In genomic region chr20:41095110-41095969, GRCh38 we compare ENCODE assay signal across 8 cellular contexts. TPM values are rescaled to one million over a fixed set of nuclear protein-coding genes. Genes with fewer than 3 reads are reported as not detected.
DNase-seq lines count a peak whose midpoint lies in the region; ATAC-seq and TF ChIP-seq lines count a peak whose summit lies in the region.

No MANE protein-coding gene starts in this region.

- peak; percentile 68 for DNase-seq in EL
- peak; percentile 58 for DNase-seq in LoVo (ENCODE audit: low spot score)
- peak in 1 of 2 donors; percentile 38 for DNase-seq in activated naive CD4-positive, alpha-beta T cell treated with anti-CD3 and anti-CD28 coated beads, Interleukin-2, amount 50 U/mL, for 72 hours (ENCODE audit: low spot score in 2 of 2)
- peak; percentile 76 for DNase-seq in Right ventricle myocardium inferior (ENCODE audit: missing footprints)
- peak; percentile 43 for DNase-seq in renal cortical epithelial cell (ENCODE audit: low read depth)

- intact Hi-C loops in Right ventricle myocardium inferior (cut with DNase I): loop anchor here (1.0 kb wide), 2 partner anchors 105 to 127 kb away; no protein-coding TSS in a partner anchor

- H3K27ac Mint-ChIP-seq in activated naive CD4-positive, alpha-beta T cell treated with anti-CD3 and anti-CD28 coated beads, Interleukin-2, amount 50 U/mL, for 72 hours: peak overlapping the region; percentile 74 to 75

- no peaks in the 10 kb centered on the region for H3K36me3 Mint-ChIP-seq in activated naive CD4-positive, alpha-beta T cell treated with anti-CD3 and anti-CD28 coated beads, Interleukin-2, amount 50 U/mL, for 72 hours

- H3K9me3 Mint-ChIP-seq in activated naive CD4-positive, alpha-beta T cell treated with anti-CD3 and anti-CD28 coated beads, Interleukin-2, amount 50 U/mL, for 72 hours: no peaks in the 10 kb centered on the region

- ATAC-seq in SK-N-SH treated with all-trans-retinoic acid at 6 μM for 48 hours (peak; percentile 77), Right ventricle myocardium inferior (peak; percentile 56), HG03196 (IDR thresholded peaks at IDR 0.05; ENCODE audit: unreplicated experiment) (no peak), HG02763 (IDR thresholded peaks at IDR 0.05; ENCODE audit: unreplicated experiment) (no peak)
- ATAC-seq in activated naive CD4-positive, alpha-beta T cell treated with anti-CD3 and anti-CD28 coated beads, Interleukin-2, amount 50 U/mL, for 72 hours: peak; percentile 39 to 51

TF ChIP-seq in SK-N-SH treated with all-trans-retinoic acid at 6 μM for 48 hours, 23 proteins besides CTCF, POLR2A, EP300 and RAD21:
- TF ChIP-seq, protein P1, sequence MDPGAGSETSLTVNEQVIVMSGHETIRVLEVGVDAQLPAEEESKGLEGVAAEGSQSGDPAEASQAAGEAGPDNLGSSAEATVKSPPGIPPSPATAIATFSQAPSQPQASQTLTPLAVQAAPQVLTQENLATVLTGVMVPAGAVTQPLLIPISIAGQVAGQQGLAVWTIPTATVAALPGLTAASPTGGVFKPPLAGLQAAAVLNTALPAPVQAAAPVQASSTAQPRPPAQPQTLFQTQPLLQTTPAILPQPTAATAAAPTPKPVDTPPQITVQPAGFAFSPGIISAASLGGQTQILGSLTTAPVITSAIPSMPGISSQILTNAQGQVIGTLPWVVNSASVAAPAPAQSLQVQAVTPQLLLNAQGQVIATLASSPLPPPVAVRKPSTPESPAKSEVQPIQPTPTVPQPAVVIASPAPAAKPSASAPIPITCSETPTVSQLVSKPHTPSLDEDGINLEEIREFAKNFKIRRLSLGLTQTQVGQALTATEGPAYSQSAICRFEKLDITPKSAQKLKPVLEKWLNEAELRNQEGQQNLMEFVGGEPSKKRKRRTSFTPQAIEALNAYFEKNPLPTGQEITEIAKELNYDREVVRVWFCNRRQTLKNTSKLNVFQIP (CRISPR knock-in tag; IDR thresholded peaks at IDR 0.05; ENCODE audit: borderline replicate concordance, low read depth): no peak
- TF ChIP-seq ZC3H10 (CRISPR knock-in tag; IDR thresholded peaks at IDR 0.05) (no peak), ZNF565 (CRISPR knock-in tag; conservative IDR thresholded peaks at IDR 0.05; ENCODE audit: low read depth) (no peak), ISL1 (CRISPR knock-in tag; IDR thresholded peaks at IDR 0.05) (no peak), ARNTL (CRISPR knock-in tag; IDR thresholded peaks at IDR 0.05; ENCODE audit: borderline replicate concordance, low read depth) (no peak), OSR1 (CRISPR knock-in tag; IDR thresholded peaks at IDR 0.05) (no peak), TCF4 (CRISPR knock-in tag; IDR thresholded peaks at IDR 0.05; ENCODE audit: borderline replicate concordance) (no peak), TSHZ2 (CRISPR knock-in tag; IDR thresholded peaks at IDR 0.05) (no peak), PPARA (CRISPR knock-in tag; IDR thresholded peaks at IDR 0.05; ENCODE audit: borderline replicate concordance) (no peak), SNAI2 (CRISPR knock-in tag; IDR thresholded peaks at IDR 0.05) (no peak), RARB (CRISPR knock-in tag; IDR thresholded peaks at IDR 0.05) (no peak), TOX (CRISPR knock-in tag; IDR thresholded peaks at IDR 0.05; ENCODE audit: borderline replicate concordance) (no peak), ZNF8 (CRISPR knock-in tag; IDR thresholded peaks at IDR 0.05) (no peak), ZFP3 (CRISPR knock-in tag; IDR thresholded peaks at IDR 0.05) (no peak), ZFP30 (CRISPR knock-in tag; IDR thresholded peaks at IDR 0.05) (no peak), ESRRG (CRISPR knock-in tag; IDR thresholded peaks at IDR 0.05) (no peak)
- TF ChIP-seq, protein P2, sequence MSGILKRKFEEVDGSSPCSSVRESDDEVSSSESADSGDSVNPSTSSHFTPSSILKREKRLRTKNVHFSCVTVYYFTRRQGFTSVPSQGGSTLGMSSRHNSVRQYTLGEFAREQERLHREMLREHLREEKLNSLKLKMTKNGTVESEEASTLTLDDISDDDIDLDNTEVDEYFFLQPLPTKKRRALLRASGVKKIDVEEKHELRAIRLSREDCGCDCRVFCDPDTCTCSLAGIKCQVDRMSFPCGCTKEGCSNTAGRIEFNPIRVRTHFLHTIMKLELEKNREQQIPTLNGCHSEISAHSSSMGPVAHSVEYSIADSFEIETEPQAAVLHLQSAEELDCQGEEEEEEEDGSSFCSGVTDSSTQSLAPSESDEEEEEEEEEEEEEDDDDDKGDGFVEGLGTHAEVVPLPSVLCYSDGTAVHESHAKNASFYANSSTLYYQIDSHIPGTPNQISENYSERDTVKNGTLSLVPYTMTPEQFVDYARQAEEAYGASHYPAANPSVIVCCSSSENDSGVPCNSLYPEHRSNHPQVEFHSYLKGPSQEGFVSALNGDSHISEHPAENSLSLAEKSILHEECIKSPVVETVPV (CRISPR knock-in tag; IDR thresholded peaks at IDR 0.05): no peak
- TF ChIP-seq, protein P3, sequence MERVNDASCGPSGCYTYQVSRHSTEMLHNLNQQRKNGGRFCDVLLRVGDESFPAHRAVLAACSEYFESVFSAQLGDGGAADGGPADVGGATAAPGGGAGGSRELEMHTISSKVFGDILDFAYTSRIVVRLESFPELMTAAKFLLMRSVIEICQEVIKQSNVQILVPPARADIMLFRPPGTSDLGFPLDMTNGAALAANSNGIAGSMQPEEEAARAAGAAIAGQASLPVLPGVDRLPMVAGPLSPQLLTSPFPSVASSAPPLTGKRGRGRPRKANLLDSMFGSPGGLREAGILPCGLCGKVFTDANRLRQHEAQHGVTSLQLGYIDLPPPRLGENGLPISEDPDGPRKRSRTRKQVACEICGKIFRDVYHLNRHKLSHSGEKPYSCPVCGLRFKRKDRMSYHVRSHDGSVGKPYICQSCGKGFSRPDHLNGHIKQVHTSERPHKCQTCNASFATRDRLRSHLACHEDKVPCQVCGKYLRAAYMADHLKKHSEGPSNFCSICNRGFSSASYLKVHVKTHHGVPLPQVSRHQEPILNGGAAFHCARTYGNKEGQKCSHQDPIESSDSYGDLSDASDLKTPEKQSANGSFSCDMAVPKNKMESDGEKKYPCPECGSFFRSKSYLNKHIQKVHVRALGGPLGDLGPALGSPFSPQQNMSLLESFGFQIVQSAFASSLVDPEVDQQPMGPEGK (CRISPR knock-in tag; IDR thresholded peaks at IDR 0.05; ENCODE audit: borderline replicate concordance): no peak
TF ChIP-seq in SK-N-SH treated with all-trans-retinoic acid at 6 μM for 48 hours: peak in this region for 0.

RNA-seq across cellular contexts. Expression of gene PLCG1, which starts 42.0 kb away (rescaled TPM):
- 100 to 1,000 TPM; 153 to 348 TPM for total RNA-seq in activated naive CD4-positive, alpha-beta T cell treated with anti-CD3 and anti-CD28 coated beads, Interleukin-2, amount 50 U/mL, for 72 hours
- total RNA-seq in Right ventricle myocardium inferior (43.4 TPM), renal cortical epithelial cell (40.1 and 134 TPM in 2 replicates)

Comparison
In these comparisons a context has a peak if more than half of its experiments do, and no peak if none do; other contexts are left out.
1. ATAC-seq: peak in SK-N-SH treated with all-trans-retinoic acid at 6 μM for 48 hours (single experiment), activated naive CD4-positive, alpha-beta T cell treated with anti-CD3 and anti-CD28 coated beads, Interleukin-2, amount 50 U/mL, for 72 hours (2 of 2) and Right ventricle myocardium inferior (single experiment); none in HG03196 (single experiment) and HG02763 (single experiment).